ENCODE assay signal across 16 cellular contexts in genomic region chr10:79440281-79440680, GRCh38. TPM values are rescaled to one million over a fixed set of nuclear protein-coding genes. Genes with fewer than 3 reads are reported as not detected.
DNase-seq lines count a peak whose midpoint lies in the region; ATAC-seq and TF ChIP-seq lines count a peak whose summit lies in the region.
"Had no signal": no experiment of that assay in that cellular context is flagged by ENCODE, and none has a peak within 500 bp of the region (broad histone marks: within the 10 kb centered on the region; RNA-seq: fewer than 3 reads in every experiment).

No MANE protein-coding gene starts in this region.

- H3K4me1 Mint-ChIP-seq in activated T-helper 17 cell treated with anti-CD3 and anti-CD28 coated beads, Interleukin-2, amount 50 U/mL, for 72 hours = peaks cover 18% of the 10 kb centered on the region

- no peak for TF ChIP-seq EP300 in stomach (IDR thresholded peaks at IDR 0.05)

- H3K9me3 ChIP-seq in GM23248 (ENCODE audit: low read depth) (no peaks in the 10 kb centered on the region), stomach (no peaks in the 10 kb centered on the region)
- H3K9me3 ChIP-seq: heart left ventricle had no signal

- H3K27me3 ChIP-seq in GM23248 (replicated peaks; ENCODE audit: insufficient read depth) (no peaks in the 10 kb centered on the region), layer of hippocampus (ENCODE audit: control insufficient read depth, insufficient read depth, low read length) (no peaks in the 10 kb centered on the region), stomach (no peaks in the 10 kb centered on the region)
- H3K27me3 ChIP-seq: heart left ventricle had no signal

- H3K4me1 ChIP-seq in GM23248 (ENCODE audit: insufficient read depth) (peaks cover 51% of the 10 kb centered on the region), stomach (peaks cover 85 to 96% (median 89%) of the 10 kb centered on the region in 4 donors)

- intact Hi-C loops in stomach (cut with DNase I; ENCODE audit: low total_unique reads) = no loop called here

- H3K4me3 ChIP-seq in GM23248 (0 out of 2 replicates have a peak overlapping the region, but pooled peaks have one; percentile 5), stomach (peak overlapping the region in 1 of 4 donors; percentile 10)
- H3K4me3 ChIP-seq: heart left ventricle had no signal

- DNase-seq in GM23248 (no peak), stomach (no peak), D341Med (ENCODE audit: low spot score) (no peak), GM13977 (ENCODE audit: low spot score) (no peak)
- DNase-seq: effector CD8-positive, alpha-beta T cell; KBM-7; NCI-H1694; stimulated activated CD4-positive, alpha-beta T cell treated with anti-CD3 and anti-CD28 coated beads, Interleukin-4, amount 100 ng/mL, for 1 hour; stimulated activated naive CD8-positive, alpha-beta T cell treated with anti-CD3 and anti-CD28 coated beads, Interleukin-15, amount 100 ng/mL, for 72 hours had no signal

- H3K4me2 ChIP-seq in GM23248 (ENCODE audit: unreplicated experiment) = peak overlapping the region; percentile 34

- WGBS in GM23248 (ENCODE audit: low coverage in 1 of 2, low lambda C conversion rate in 2 of 2, missing lambda C conversion rate in 2 of 2), 2 experiments = 61 to 67% methylated on average over 6 of the region's 6 CpGs
- 86 to 93% (median 93%) methylated on average over 6 of the region's 6 CpGs for WGBS in stomach, 5 donors

- H3K4me3 Mint-ChIP-seq in activated T-helper 17 cell treated with anti-CD3 and anti-CD28 coated beads, Interleukin-2, amount 50 U/mL, for 72 hours = no peak overlapping the region
- H3K4me3 Mint-ChIP-seq: stimulated activated naive CD8-positive, alpha-beta T cell treated with anti-CD3 and anti-CD28 coated beads, Interleukin-15, amount 100 ng/mL, for 72 hours had no signal

- H3K27ac Mint-ChIP-seq in activated T-helper 17 cell treated with anti-CD3 and anti-CD28 coated beads, Interleukin-2, amount 50 U/mL, for 72 hours = no peak overlapping the region
- H3K27ac Mint-ChIP-seq: stimulated activated naive CD8-positive, alpha-beta T cell treated with anti-CD3 and anti-CD28 coated beads, Interleukin-15, amount 100 ng/mL, for 72 hours had no signal

- no peaks in the 10 kb centered on the region for H3K36me3 Mint-ChIP-seq in activated T-helper 17 cell treated with anti-CD3 and anti-CD28 coated beads, Interleukin-2, amount 50 U/mL, for 72 hours (ENCODE audit: low read depth)

- in situ Hi-C loops in GM23248 (cut with MboI) (no loop called here), GM13977 (cut with MboI; ENCODE audit: low pct_unique_long_range_greater_than_20kb, low sequenced_read_pairs, unreplicated experiment) (no loop called here)

- peaks cover 90% of the 10 kb centered on the region for H3K79me2 ChIP-seq in GM23248 (ENCODE audit: insufficient read depth)

- H3K36me3 ChIP-seq in GM23248 (ENCODE audit: low read depth) (peaks cover 3% of the 10 kb centered on the region; the same call in 1 of the 2 replicates), stomach (peaks cover 0 to 4% (median 0%) of the 10 kb centered on the region in 4 donors)

- H3K9me3 Mint-ChIP-seq in activated T-helper 17 cell treated with anti-CD3 and anti-CD28 coated beads, Interleukin-2, amount 50 U/mL, for 72 hours = no peaks in the 10 kb centered on the region
- H3K9me3 Mint-ChIP-seq: stimulated activated naive CD8-positive, alpha-beta T cell treated with anti-CD3 and anti-CD28 coated beads, Interleukin-15, amount 100 ng/mL, for 72 hours had no signal

- no peaks in the 10 kb centered on the region for H3K9me2 ChIP-seq in GM23248 (ENCODE audit: insufficient read depth)

- H3K9ac ChIP-seq in GM23248 = peak overlapping the region; percentile 50

- no peak for ATAC-seq in activated T-helper 17 cell treated with anti-CD3 and anti-CD28 coated beads, Interleukin-2, amount 50 U/mL, for 72 hours (replicated peaks)
- no peak for ATAC-seq in GM21381 (IDR thresholded peaks at IDR 0.05; ENCODE audit: unreplicated experiment)
- ATAC-seq: activated CD4-positive, CD25-positive, alpha-beta regulatory T cell treated with anti-CD3 and anti-CD28 coated beads, Interleukin-2, amount 50 U/mL, for 24 hours; Panc1; stimulated activated naive CD8-positive, alpha-beta T cell treated with anti-CD3 and anti-CD28 coated beads, Interleukin-15, amount 100 ng/mL, for 72 hours had no signal

- no peak overlapping the region for H2AFZ ChIP-seq in GM23248

- no peaks in the 10 kb centered on the region for H3K27me3 Mint-ChIP-seq in activated T-helper 17 cell treated with anti-CD3 and anti-CD28 coated beads, Interleukin-2, amount 50 U/mL, for 72 hours

- TF ChIP-seq CTCF in stomach (IDR thresholded peaks at IDR 0.05) (no peak), GM13977 (IDR thresholded peaks at IDR 0.05; ENCODE audit: extremely low read depth, insufficient read depth, missing control alignments) (no peak)

- H3K27ac ChIP-seq in GM23248 (peak overlapping the region; percentile 68), angular gyrus (ENCODE audit: low read depth, low read length) (peak overlapping the region; percentile 89), layer of hippocampus (ENCODE audit: low read depth, low read length) (peak overlapping the region; percentile 94), stomach (peak overlapping the region in 4 of 5 donors; percentile 46 to 99 (median 96))

- peaks cover 30% of the 10 kb centered on the region for H3F3A ChIP-seq in GM23248 (ENCODE audit: insufficient read depth)

- no peak for TF ChIP-seq POLR2A in stomach (IDR thresholded peaks at IDR 0.05)

- no peaks in the 10 kb centered on the region for H4K20me1 ChIP-seq in GM23248 (ENCODE audit: insufficient read depth)

RNA-seq across cellular contexts. Expression of gene ZCCHC24, which starts 5.1 kb away (rescaled TPM):
- total RNA-seq in GM23248 (2014; rRNA removed; shearing (Covaris generic)) = 30.3 and 34.0 TPM in 2 replicates
- polyA plus RNA-seq in GM23248 (2016; fragmentation: Nextera tagmentation; extraction: Ambion mirVana) (29.3 and 30.4 TPM in 2 replicates), stomach (10 to 100 TPM; 13.3 to 53.0 (median 45.3) TPM)
- total RNA-seq in stomach = 10 to 100 TPM in 4 of 5 donors, 1 to 10 TPM in 1; 9.7 to 60.3 (median 28.0) TPM
- 1 to 10 TPM; 1.3 to 2.6 TPM for total RNA-seq in activated T-helper 17 cell treated with anti-CD3 and anti-CD28 coated beads, Interleukin-2, amount 50 U/mL, for 72 hours
